In genomic region chr6:105851181-105851580, GRCh38 we compare ENCODE assay signal across 15 cellular contexts.
DNase-seq lines count a peak whose midpoint lies in the region; ATAC-seq and TF ChIP-seq lines count a peak whose summit lies in the region.
"Had no signal": no experiment of that assay in that cellular context is flagged by ENCODE, and none has a peak within 500 bp of the region (broad histone marks: within the 10 kb centered on the region; RNA-seq: fewer than 3 reads in every experiment).

No MANE protein-coding gene starts in this region.

- H3K4me3 Mint-ChIP-seq in nephron progenitor cell, result peak overlapping the region; percentile 4
- H3K4me3 Mint-ChIP-seq in stimulated activated naive B cell treated with anti-CD40 and anti-IgM and Interleukin-4, amounts not matched to agents 10 μg/mL and 1 μg/mL and 100 μg/mL, for 72 hours, result no peak overlapping the region
- H3K4me3 Mint-ChIP-seq: activated T-helper 1 cell treated with anti-CD3 and anti-CD28 coated beads, Interleukin-12 subunit alpha, Interleukin-12 subunit beta, Interleukin-2, Interleukin-4 antibody, amounts not matched to agents 30 ng/mL and 10 ng/mL and 1 ng/mL, durations not matched to agents 14 hours and 24 hours and 36 hours; type B pancreatic cell had no signal

- H3K27ac Mint-ChIP-seq in nephron progenitor cell, result peak overlapping the region; percentile 70
- no peak overlapping the region for H3K27ac Mint-ChIP-seq in stimulated activated naive B cell treated with anti-CD40 and anti-IgM and Interleukin-4, amounts not matched to agents 10 μg/mL and 1 μg/mL and 100 μg/mL, for 72 hours
- H3K27ac Mint-ChIP-seq: activated T-helper 1 cell treated with anti-CD3 and anti-CD28 coated beads, Interleukin-12 subunit alpha, Interleukin-12 subunit beta, Interleukin-2, Interleukin-4 antibody, amounts not matched to agents 30 ng/mL and 10 ng/mL and 1 ng/mL, durations not matched to agents 14 hours and 24 hours and 36 hours; type B pancreatic cell had no signal

- no peak for ATAC-seq in stimulated activated naive B cell treated with anti-CD40 and anti-IgM and Interleukin-4, amounts not matched to agents 10 μg/mL and 1 μg/mL and 100 μg/mL, for 72 hours (replicated peaks)

- peak; percentile 24 for DNase-seq in EH (ENCODE audit: low read depth)
- DNase-seq in NCI-H82 treated with DMSO at 0.1 percent for 48 hours (lab: John Stamatoyannopoulos, UW; ENCODE audit: unreplicated experiment), result peak; percentile 79
- peak; percentile 55 for DNase-seq in fibroblast of the conjunctiva (ENCODE audit: low read depth)
- no peak for DNase-seq in nephron progenitor cell
- DNase-seq in OCI-M2 (lab: John Stamatoyannopoulos, UW; ENCODE audit: unreplicated experiment), result no peak
- DNase-seq in stimulated activated naive B cell treated with anti-CD40 and anti-IgM and Interleukin-4, amounts not matched to agents 10 μg/mL and 1 μg/mL and 100 μg/mL, for 72 hours, result no peak
- no peak for DNase-seq in kidney glomerular epithelial cell (lab: John Stamatoyannopoulos, UW)
- no peak for DNase-seq in NCI-H226
- DNase-seq: activated CD4-positive, alpha-beta T cell treated with anti-CD3 and anti-CD28 coated beads, Interleukin-2, amount 50 U/mL, for 48 hours; C1 segment of cervical spinal cord; NCI-H1417 treated with DMSO at 0.1 percent for 48 hours; NCI-H526 treated with DMSO at 0.1 percent for 48 hours; T-helper 9 cell had no signal

- H3K36me3 Mint-ChIP-seq in nephron progenitor cell (ENCODE audit: low read depth), result peaks cover 2% of the 10 kb centered on the region
- no peaks in the 10 kb centered on the region for H3K36me3 Mint-ChIP-seq in stimulated activated naive B cell treated with anti-CD40 and anti-IgM and Interleukin-4, amounts not matched to agents 10 μg/mL and 1 μg/mL and 100 μg/mL, for 72 hours

- H3K27me3 Mint-ChIP-seq in nephron progenitor cell (ENCODE audit: low read depth, poor library complexity), result no peaks in the 10 kb centered on the region
- H3K27me3 Mint-ChIP-seq in stimulated activated naive B cell treated with anti-CD40 and anti-IgM and Interleukin-4, amounts not matched to agents 10 μg/mL and 1 μg/mL and 100 μg/mL, for 72 hours, result no peaks in the 10 kb centered on the region

- peaks cover 25% of the 10 kb centered on the region for H3K4me1 Mint-ChIP-seq in nephron progenitor cell
- no peaks in the 10 kb centered on the region for H3K4me1 Mint-ChIP-seq in stimulated activated naive B cell treated with anti-CD40 and anti-IgM and Interleukin-4, amounts not matched to agents 10 μg/mL and 1 μg/mL and 100 μg/mL, for 72 hours

- no peak for TF ChIP-seq CTCF in nephron progenitor cell (IDR thresholded peaks at IDR 0.05)

- peaks cover 22% of the 10 kb centered on the region for H3K9me3 Mint-ChIP-seq in nephron progenitor cell
- no peaks in the 10 kb centered on the region for H3K9me3 Mint-ChIP-seq in stimulated activated naive B cell treated with anti-CD40 and anti-IgM and Interleukin-4, amounts not matched to agents 10 μg/mL and 1 μg/mL and 100 μg/mL, for 72 hours
- H3K9me3 Mint-ChIP-seq: activated T-helper 1 cell treated with anti-CD3 and anti-CD28 coated beads, Interleukin-12 subunit alpha, Interleukin-12 subunit beta, Interleukin-2, Interleukin-4 antibody, amounts not matched to agents 30 ng/mL and 10 ng/mL and 1 ng/mL, durations not matched to agents 14 hours and 24 hours and 36 hours; type B pancreatic cell had no signal

Comparison
In these comparisons a context has a peak if more than half of its experiments do, and no peak if none do; other contexts are left out.
1. DNase-seq: peak in EH (single experiment), NCI-H82 treated with DMSO at 0.1 percent for 48 hours (single experiment) and fibroblast of the conjunctiva (single experiment); none in nephron progenitor cell (single experiment), OCI-M2 (single experiment), stimulated activated naive B cell treated with anti-CD40 and anti-IgM and Interleukin-4, amounts not matched to agents 10 μg/mL and 1 μg/mL and 100 μg/mL, for 72 hours (single experiment), kidney glomerular epithelial cell (single experiment) and NCI-H226 (single experiment).